In the genomic region with DNA sequence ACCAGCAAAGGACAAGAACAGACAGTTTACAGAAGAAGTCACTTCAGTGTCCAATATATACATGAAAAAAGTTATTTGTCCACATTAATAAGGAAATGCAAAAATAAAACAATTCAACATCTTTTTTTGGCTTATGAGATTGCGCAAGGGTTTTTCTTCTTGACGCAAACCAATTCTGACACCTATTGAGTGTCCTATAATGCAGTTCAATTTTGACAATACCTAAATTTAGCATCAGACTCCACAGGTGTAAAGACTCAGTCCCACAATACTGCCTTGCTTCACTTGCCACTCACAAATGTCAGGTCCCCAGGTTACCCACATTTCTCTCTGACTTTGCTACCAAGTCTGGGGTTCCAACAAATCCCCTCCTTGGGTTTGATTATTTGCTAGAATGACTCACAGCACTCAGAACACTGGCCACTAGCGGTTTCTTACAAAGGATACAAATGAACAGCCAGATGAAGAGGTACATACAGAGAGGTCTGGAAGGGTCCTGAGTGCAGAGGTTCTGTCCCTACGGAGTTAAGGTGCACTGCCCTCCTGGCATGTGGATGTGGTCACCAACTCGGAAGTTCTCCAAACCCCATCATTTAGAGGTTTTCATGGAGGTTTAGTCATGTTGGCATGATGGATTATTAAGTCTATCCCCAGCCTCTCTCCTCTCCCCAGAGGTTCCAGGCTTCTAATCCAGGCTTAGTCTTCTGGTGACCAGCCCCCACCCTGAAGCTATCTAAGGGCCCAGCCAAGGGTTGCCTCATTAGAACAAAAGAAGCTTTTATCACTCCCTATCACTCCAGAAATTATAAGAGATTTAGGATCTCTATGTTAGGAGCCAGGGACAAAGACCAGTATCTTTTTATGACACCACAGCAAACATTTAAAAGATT, we compare ENCODE assay signal across 24 cellular contexts. TPM values are rescaled to one million over a fixed set of nuclear protein-coding genes. Genes with fewer than 3 reads are reported as not detected.
A peak's percentile ranks its signal among the peaks of the same experiment; 100 is the strongest.
DNase-seq lines count a peak whose midpoint lies in the region; ATAC-seq, FAIRE-seq and TF ChIP-seq lines count a peak whose summit lies in the region.
"Had no signal": no experiment of that assay in that cellular context is flagged by ENCODE, and none has a peak within 500 bp of the region (broad histone marks: within the 10 kb centered on the region; RNA-seq: fewer than 3 reads in every experiment).

No MANE protein-coding gene starts in this region.

- no peaks in the 10 kb centered on the region for H3K27me3 Mint-ChIP-seq in activated CD4-positive, alpha-beta T cell treated with anti-CD3 and anti-CD28 coated beads for 36 hours
- H3K27me3 Mint-ChIP-seq: dendritic cell treated with granulocyte-macrophage colony-stimulating factor and Interleukin-4, amounts not matched to agents 40 ng/mL and 50 ng/mL, for 4 days had no signal

- H3K9me3 ChIP-seq in keratinocyte (ENCODE audit: control insufficient read depth, low read depth, low read length) = no peaks in the 10 kb centered on the region
- H3K9me3 ChIP-seq: suprapubic skin, uterus had no signal

- CTCF ChIA-PET in activated CD4-positive, alpha-beta T cell treated with anti-CD3 and anti-CD28 coated beads for 36 hours (lab: Charles Lee) = interaction anchor here (0.9 kb wide), 1 partner anchor 23 kb away, joined by 3 read pairs; no protein-coding TSS in a partner anchor
- CTCF ChIA-PET in HEK293T (lab: Yijun Ruan, JAX) = no interaction called here

- H3K4me3 Mint-ChIP-seq in activated CD4-positive, alpha-beta T cell treated with anti-CD3 and anti-CD28 coated beads for 36 hours = no peak overlapping the region
- H3K4me3 Mint-ChIP-seq: activated CD4-positive, alpha-beta T cell treated with anti-CD3 and anti-CD28 coated beads, Interleukin-2, amount 10 ng/mL, durations not matched to agents 24 days and 14 days; activated T-helper 1 cell treated with anti-CD3 and anti-CD28 coated beads, Interleukin-12 subunit alpha, Interleukin-12 subunit beta, Interleukin-2, Interleukin-4 antibody, amounts not matched to agents 30 ng/mL and 10 ng/mL and 1 ng/mL, durations not matched to agents 14 hours and 24 hours and 36 hours; dendritic cell treated with granulocyte-macrophage colony-stimulating factor and Interleukin-4, amounts not matched to agents 40 ng/mL and 50 ng/mL, for 4 days; HFFc6; nephron; stimulated activated effector memory CD8-positive, alpha-beta T cell treated with anti-CD3 and anti-CD28 coated beads, Interleukin-12 subunit alpha, Interleukin-12 subunit beta, amount 100 ng/mL, for 72 hours had no signal

- no peak overlapping the region for H3K27ac Mint-ChIP-seq in activated CD4-positive, alpha-beta T cell treated with anti-CD3 and anti-CD28 coated beads for 36 hours
- H3K27ac Mint-ChIP-seq: activated CD4-positive, alpha-beta T cell treated with anti-CD3 and anti-CD28 coated beads, Interleukin-2, amount 10 ng/mL, durations not matched to agents 24 days and 14 days; activated T-helper 1 cell treated with anti-CD3 and anti-CD28 coated beads, Interleukin-12 subunit alpha, Interleukin-12 subunit beta, Interleukin-2, Interleukin-4 antibody, amounts not matched to agents 30 ng/mL and 10 ng/mL and 1 ng/mL, durations not matched to agents 14 hours and 24 hours and 36 hours; dendritic cell treated with granulocyte-macrophage colony-stimulating factor and Interleukin-4, amounts not matched to agents 40 ng/mL and 50 ng/mL, for 4 days; HFFc6; nephron; stimulated activated effector memory CD8-positive, alpha-beta T cell treated with anti-CD3 and anti-CD28 coated beads, Interleukin-12 subunit alpha, Interleukin-12 subunit beta, amount 100 ng/mL, for 72 hours had no signal

- peak; percentile 3 for TF ChIP-seq CTCF in astrocyte of the cerebellum (IDR thresholded peaks at IDR 0.05; ENCODE audit: low read depth, low read length, missing control alignments)
- TF ChIP-seq CTCF in keratinocyte (optimal IDR thresholded peaks at IDR 0.05 in 1 of 3, IDR thresholded peaks at IDR 0.05 in 1 of 3, conservative IDR thresholded peaks at IDR 0.05 in 1 of 3; ENCODE audit: extremely low read depth in 1 of 3, insufficient read depth in 2 of 3, low read length in 3 of 3) = no peak

- FAIRE-seq in keratinocyte (lab: Jason Lieb, UNC) = peak; percentile 17
- FAIRE-seq: endometrium had no signal

- POLR2A ChIA-PET in activated CD4-positive, alpha-beta T cell treated with anti-CD3 and anti-CD28 coated beads for 36 hours (lab: Charles Lee) = no interaction called here
- POLR2A ChIA-PET in HEK293T (lab: Yijun Ruan, JAX) = no interaction called here

- intact Hi-C loops in activated CD4-positive, alpha-beta T cell treated with anti-CD3 and anti-CD28 coated beads for 36 hours (cut with DNase I, micrococcal nuclease) = no loop called here

- peaks cover 0 to 2% of the 10 kb centered on the region in 2 experiments for H3K36me3 ChIP-seq in keratinocyte (ENCODE audit: control insufficient read depth in 2 of 2, extremely low read depth in 1 of 2, insufficient read depth in 2 of 2, low read length in 2 of 2)
- H3K36me3 ChIP-seq: suprapubic skin, uterus had no signal

- no peak for TF ChIP-seq RAD21 in Ishikawa (IDR thresholded peaks at IDR 0.05; ENCODE audit: low read depth)

- ATAC-seq in activated CD4-positive, alpha-beta T cell treated with anti-CD3 and anti-CD28 coated beads for 36 hours = no peak
- ATAC-seq: PC-3; stimulated activated effector memory CD8-positive, alpha-beta T cell treated with anti-CD3 and anti-CD28 coated beads, Interleukin-12 subunit alpha, Interleukin-12 subunit beta, amount 100 ng/mL, for 72 hours had no signal

- H3K4me1 ChIP-seq in keratinocyte (ENCODE audit: control insufficient read depth, extremely low read depth, insufficient read depth, low read length) = no peaks in the 10 kb centered on the region
- H3K4me1 ChIP-seq: parathyroid adenoma, suprapubic skin, uterus had no signal

- H3K9me3 Mint-ChIP-seq in activated CD4-positive, alpha-beta T cell treated with anti-CD3 and anti-CD28 coated beads for 36 hours (ENCODE audit: low read depth) = no peaks in the 10 kb centered on the region
- H3K9me3 Mint-ChIP-seq: activated CD4-positive, alpha-beta T cell treated with anti-CD3 and anti-CD28 coated beads, Interleukin-2, amount 10 ng/mL, durations not matched to agents 24 days and 14 days; activated T-helper 1 cell treated with anti-CD3 and anti-CD28 coated beads, Interleukin-12 subunit alpha, Interleukin-12 subunit beta, Interleukin-2, Interleukin-4 antibody, amounts not matched to agents 30 ng/mL and 10 ng/mL and 1 ng/mL, durations not matched to agents 14 hours and 24 hours and 36 hours; dendritic cell treated with granulocyte-macrophage colony-stimulating factor and Interleukin-4, amounts not matched to agents 40 ng/mL and 50 ng/mL, for 4 days; HFFc6; stimulated activated effector memory CD8-positive, alpha-beta T cell treated with anti-CD3 and anti-CD28 coated beads, Interleukin-12 subunit alpha, Interleukin-12 subunit beta, amount 100 ng/mL, for 72 hours had no signal

- no peak for TF ChIP-seq EP300 in Ishikawa (IDR thresholded peaks at IDR 0.05; ENCODE audit: borderline replicate concordance)

- no peaks in the 10 kb centered on the region for H3K79me2 ChIP-seq in keratinocyte (ENCODE audit: control insufficient read depth, insufficient read depth, low read length)
- H3K79me2 ChIP-seq: parathyroid adenoma had no signal

- no peaks in the 10 kb centered on the region for H3K9me1 ChIP-seq in keratinocyte (ENCODE audit: control insufficient read depth, extremely low read depth, insufficient read depth, low read length)

- no peak overlapping the region for H2AFZ ChIP-seq in keratinocyte (ENCODE audit: control insufficient read depth, low read length)
- H2AFZ ChIP-seq: parathyroid adenoma had no signal

- no peaks in the 10 kb centered on the region for H4K20me1 ChIP-seq in keratinocyte (ENCODE audit: control insufficient read depth, extremely low read depth, insufficient read depth, low read length)

- in situ Hi-C loops in astrocyte of the cerebellum (cut with HindIII; ENCODE audit: low sequenced_read_pairs) = no loop called here

- no peak overlapping the region for H3K4me2 ChIP-seq in keratinocyte (ENCODE audit: control insufficient read depth, extremely low read depth, insufficient read depth, low read depth, low read length)

- dilution Hi-C loops in keratinocyte (cut with MboI; ENCODE audit: extremely low pct_ligation_motif_present, low sequenced_read_pairs) = no loop called here

- H3K4me3 ChIP-seq in astrocyte of the cerebellum (ENCODE audit: low read depth, low read length) (no peak overlapping the region), keratinocyte (ENCODE audit: control insufficient read depth in 2 of 3, extremely low read depth in 1 of 3, insufficient read depth in 2 of 3, low read depth in 1 of 3, low read length in 3 of 3) (no peak overlapping the region)
- H3K4me3 ChIP-seq: suprapubic skin, uterus had no signal

- H3K27me3 ChIP-seq in keratinocyte (ENCODE audit: control insufficient read depth, extremely low read depth, insufficient read depth, low read length) = no peaks in the 10 kb centered on the region
- H3K27me3 ChIP-seq: suprapubic skin, uterus had no signal

- no peaks in the 10 kb centered on the region for H3K36me3 Mint-ChIP-seq in activated CD4-positive, alpha-beta T cell treated with anti-CD3 and anti-CD28 coated beads for 36 hours (ENCODE audit: low read depth)
- H3K36me3 Mint-ChIP-seq: stimulated activated effector memory CD8-positive, alpha-beta T cell treated with anti-CD3 and anti-CD28 coated beads, Interleukin-12 subunit alpha, Interleukin-12 subunit beta, amount 100 ng/mL, for 72 hours had no signal

- no peak overlapping the region for H3K27ac ChIP-seq in keratinocyte (ENCODE audit: control insufficient read depth, insufficient read depth, low read length)
- H3K27ac ChIP-seq: parathyroid adenoma, suprapubic skin, uterus had no signal

- H3K4me1 Mint-ChIP-seq in activated CD4-positive, alpha-beta T cell treated with anti-CD3 and anti-CD28 coated beads for 36 hours = no peaks in the 10 kb centered on the region
- H3K4me1 Mint-ChIP-seq: activated CD4-positive, alpha-beta T cell treated with anti-CD3 and anti-CD28 coated beads, Interleukin-2, amount 10 ng/mL, durations not matched to agents 24 days and 14 days; stimulated activated effector memory CD8-positive, alpha-beta T cell treated with anti-CD3 and anti-CD28 coated beads, Interleukin-12 subunit alpha, Interleukin-12 subunit beta, amount 100 ng/mL, for 72 hours had no signal

- peak; percentile 5 for DNase-seq in COLO829 (ENCODE audit: low spot score)
- DNase-seq in astrocyte of the cerebellum (ENCODE audit: low read depth) = no peak
- DNase-seq in keratinocyte (ENCODE audit: low read depth, low spot score) = no peak
- DNase-seq in DMS 273 (lab: John Stamatoyannopoulos, UW; ENCODE audit: unreplicated experiment) = no peak
- DNase-seq in cortex of kidney (lab: John Stamatoyannopoulos, UW) = no peak
- no peak for DNase-seq in activated CD4-positive, alpha-beta T cell treated with anti-CD3 and anti-CD28 coated beads for 36 hours
- no peak for DNase-seq in HEK293T (ENCODE audit: extremely low spot score)
- DNase-seq: activated CD4-positive, alpha-beta T cell treated with anti-CD3 and anti-CD28 coated beads, Interleukin-2, amount 10 ng/mL, durations not matched to agents 24 days and 14 days; HFFc6; Kasumi-1; NCI-H1105; NCI-H2029 treated with DMSO at 0.1 percent for 48 hours; NCI-H345; PC-3; stimulated activated CD4-positive, alpha-beta T cell treated with anti-CD3 and anti-CD28 coated beads, Interleukin-2, amount 100 ng/mL, for 24 hours; uterus had no signal

- H3K9ac ChIP-seq in keratinocyte (ENCODE audit: control insufficient read depth, extremely low read depth, insufficient read depth, low read length) = no peak overlapping the region
- H3K9ac ChIP-seq: parathyroid adenoma had no signal

RNA-seq across cellular contexts. Expression of a gene that starts 27.0 kb away (rescaled TPM):
- polyA plus RNA-seq in keratinocyte = 14.8 to 23.0 TPM (median 21.5 TPM) in 3 replicates
- polyA plus RNA-seq in keratinocyte (2011; ENCODE audit: low read depth) = 2.4 TPM
- polyA plus RNA-seq in keratinocyte (2011; cell fraction: cytosol; rRNA removed) = 9.5 and 17.4 TPM in 2 replicates
- polyA plus RNA-seq in keratinocyte (2011; cell fraction: nucleus; rRNA removed) = 56.3 and 66.2 TPM in 2 replicates
- 7.7 and 9.6 TPM in 2 replicates for polyA plus RNA-seq in keratinocyte (2012; ENCODE audit: low replicate concordance)
- 43.5 to 54.4 TPM (median 46.9 TPM) in 3 replicates for polyA minus RNA-seq in keratinocyte
- polyA minus RNA-seq in keratinocyte (2011; cell fraction: cytosol; rRNA and poly(A)+ RNA removed) = 18.8 TPM
- polyA minus RNA-seq in keratinocyte (2011; cell fraction: nucleus; rRNA and poly(A)+ RNA removed) = 29.9 and 37.5 TPM in 2 replicates
- total RNA-seq in activated CD4-positive, alpha-beta T cell treated with anti-CD3 and anti-CD28 coated beads for 36 hours = 1 to 10 TPM; 3.7 to 4.9 TPM

RNA-seq across cellular contexts. Expression of a gene that starts 48.3 kb away (rescaled TPM):
- polyA plus RNA-seq in keratinocyte = 1.00 to 1.5 TPM (median 1.4 TPM) in 3 replicates
- polyA plus RNA-seq in keratinocyte (2011; ENCODE audit: low read depth) = not detected
- 0.68 and 0.78 TPM in 2 replicates for polyA plus RNA-seq in keratinocyte (2011; cell fraction: cytosol; rRNA removed)
- polyA plus RNA-seq in keratinocyte (2011; cell fraction: nucleus; rRNA removed) = 1.9 and 2.2 TPM in 2 replicates
- polyA plus RNA-seq in keratinocyte (2012; ENCODE audit: low replicate concordance) = 0.23 and 0.76 TPM in 2 replicates
- 1.6 to 1.9 TPM (median 1.7 TPM) in 3 replicates for polyA minus RNA-seq in keratinocyte
- polyA minus RNA-seq in keratinocyte (2011; cell fraction: cytosol; rRNA and poly(A)+ RNA removed) = not detected
- 0.95 and 1.1 TPM in 2 replicates for polyA minus RNA-seq in keratinocyte (2011; cell fraction: nucleus; rRNA and poly(A)+ RNA removed)
- total RNA-seq in activated CD4-positive, alpha-beta T cell treated with anti-CD3 and anti-CD28 coated beads for 36 hours = 1 to 10 TPM in 1 of 2 experiments, under 1 TPM in 1; 0.66 to 1.1 TPM
